1 cellular context compared by ENCODE assay signal in the genomic region with DNA sequence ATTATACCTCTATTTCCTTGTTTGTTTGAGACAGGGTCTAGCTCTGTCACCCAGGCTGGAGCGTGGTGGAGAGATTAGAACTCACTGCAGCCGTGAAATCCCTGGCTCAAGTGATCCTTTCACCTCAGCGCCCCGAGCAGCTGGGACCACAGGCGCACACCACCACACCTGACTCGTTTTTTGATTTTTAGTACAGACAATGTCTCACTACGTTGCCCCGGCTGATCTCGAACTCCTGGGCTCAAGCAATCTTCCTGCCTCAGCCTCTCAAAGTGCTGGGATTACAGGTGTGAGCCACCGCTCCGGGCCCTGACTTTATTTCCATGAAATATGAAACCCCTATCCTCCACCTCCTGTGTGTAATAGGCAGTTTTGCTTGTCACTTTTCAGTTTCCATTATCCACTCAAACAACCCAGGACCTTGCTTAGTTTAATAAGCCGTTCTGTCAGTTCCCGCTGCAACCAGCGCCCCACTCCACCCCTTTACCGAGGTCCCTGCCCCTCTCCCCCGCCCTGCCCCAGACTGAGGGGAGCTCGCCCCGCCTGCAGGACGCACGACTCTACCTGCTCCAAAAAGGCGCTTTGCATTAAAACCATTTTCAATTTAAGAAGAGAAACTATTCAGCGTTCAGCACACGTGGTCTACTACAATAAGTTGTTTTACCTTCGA.
TF ChIP-seq lines count a peak whose summit lies in the region.

No MANE protein-coding gene starts in this region.

TF ChIP-seq in HepG2, 621 proteins besides CTCF, POLR2A, EP300 and RAD21:
- TF ChIP-seq, protein P1, sequence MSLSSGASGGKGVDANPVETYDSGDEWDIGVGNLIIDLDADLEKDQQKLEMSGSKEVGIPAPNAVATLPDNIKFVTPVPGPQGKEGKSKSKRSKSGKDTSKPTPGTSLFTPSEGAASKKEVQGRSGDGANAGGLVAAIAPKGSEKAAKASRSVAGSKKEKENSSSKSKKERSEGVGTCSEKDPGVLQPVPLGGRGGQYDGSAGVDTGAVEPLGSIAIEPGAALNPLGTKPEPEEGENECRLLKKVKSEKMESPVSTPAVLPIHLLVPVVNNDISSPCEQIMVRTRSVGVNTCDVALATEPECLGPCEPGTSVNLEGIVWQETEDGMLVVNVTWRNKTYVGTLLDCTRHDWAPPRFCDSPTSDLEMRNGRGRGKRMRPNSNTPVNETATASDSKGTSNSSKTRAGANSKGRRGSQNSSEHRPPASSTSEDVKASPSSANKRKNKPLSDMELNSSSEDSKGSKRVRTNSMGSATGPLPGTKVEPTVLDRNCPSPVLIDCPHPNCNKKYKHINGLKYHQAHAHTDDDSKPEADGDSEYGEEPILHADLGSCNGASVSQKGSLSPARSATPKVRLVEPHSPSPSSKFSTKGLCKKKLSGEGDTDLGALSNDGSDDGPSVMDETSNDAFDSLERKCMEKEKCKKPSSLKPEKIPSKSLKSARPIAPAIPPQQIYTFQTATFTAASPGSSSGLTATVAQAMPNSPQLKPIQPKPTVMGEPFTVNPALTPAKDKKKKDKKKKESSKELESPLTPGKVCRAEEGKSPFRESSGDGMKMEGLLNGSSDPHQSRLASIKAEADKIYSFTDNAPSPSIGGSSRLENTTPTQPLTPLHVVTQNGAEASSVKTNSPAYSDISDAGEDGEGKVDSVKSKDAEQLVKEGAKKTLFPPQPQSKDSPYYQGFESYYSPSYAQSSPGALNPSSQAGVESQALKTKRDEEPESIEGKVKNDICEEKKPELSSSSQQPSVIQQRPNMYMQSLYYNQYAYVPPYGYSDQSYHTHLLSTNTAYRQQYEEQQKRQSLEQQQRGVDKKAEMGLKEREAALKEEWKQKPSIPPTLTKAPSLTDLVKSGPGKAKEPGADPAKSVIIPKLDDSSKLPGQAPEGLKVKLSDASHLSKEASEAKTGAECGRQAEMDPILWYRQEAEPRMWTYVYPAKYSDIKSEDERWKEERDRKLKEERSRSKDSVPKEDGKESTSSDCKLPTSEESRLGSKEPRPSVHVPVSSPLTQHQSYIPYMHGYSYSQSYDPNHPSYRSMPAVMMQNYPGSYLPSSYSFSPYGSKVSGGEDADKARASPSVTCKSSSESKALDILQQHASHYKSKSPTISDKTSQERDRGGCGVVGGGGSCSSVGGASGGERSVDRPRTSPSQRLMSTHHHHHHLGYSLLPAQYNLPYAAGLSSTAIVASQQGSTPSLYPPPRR (CRISPR knock-in tag; IDR thresholded peaks at IDR 0.05; ENCODE audit: borderline replicate concordance): 0 out of 2 replicates have a peak, but pooled peaks have one; percentile 4
- TF ChIP-seq ZFP36 (IDR thresholded peaks at IDR 0.05; ENCODE audit: borderline replicate concordance, low read depth, low read length, partially characterized antibody) (no peak), ZNF121 (CRISPR knock-in tag; IDR thresholded peaks at IDR 0.05) (peak; percentile 74), ZNF644 (CRISPR knock-in tag; IDR thresholded peaks at IDR 0.05; ENCODE audit: low read depth) (no peak), PHF21A (CRISPR knock-in tag; IDR thresholded peaks at IDR 0.05) (no peak), ZFAT (CRISPR knock-in tag; conservative IDR thresholded peaks at IDR 0.05) (no peak), HOXA5 (CRISPR knock-in tag; IDR thresholded peaks at IDR 0.05) (no peak), RFX5 (IDR thresholded peaks at IDR 0.05; ENCODE audit: low read depth, low read length) (no peak), ATAD3A (CRISPR knock-in tag; IDR thresholded peaks at IDR 0.05) (no peak), SP2 (CRISPR knock-in tag; IDR thresholded peaks at IDR 0.05) (no peak), ZNF326 (CRISPR knock-in tag; IDR thresholded peaks at IDR 0.05; ENCODE audit: borderline replicate concordance) (no peak), SETDB1 (CRISPR knock-in tag; IDR thresholded peaks at IDR 0.05; ENCODE audit: borderline replicate concordance) (no peak), ZKSCAN8 (CRISPR knock-in tag; IDR thresholded peaks at IDR 0.05; ENCODE audit: borderline replicate concordance) (no peak)
- TF ChIP-seq, protein P2, sequence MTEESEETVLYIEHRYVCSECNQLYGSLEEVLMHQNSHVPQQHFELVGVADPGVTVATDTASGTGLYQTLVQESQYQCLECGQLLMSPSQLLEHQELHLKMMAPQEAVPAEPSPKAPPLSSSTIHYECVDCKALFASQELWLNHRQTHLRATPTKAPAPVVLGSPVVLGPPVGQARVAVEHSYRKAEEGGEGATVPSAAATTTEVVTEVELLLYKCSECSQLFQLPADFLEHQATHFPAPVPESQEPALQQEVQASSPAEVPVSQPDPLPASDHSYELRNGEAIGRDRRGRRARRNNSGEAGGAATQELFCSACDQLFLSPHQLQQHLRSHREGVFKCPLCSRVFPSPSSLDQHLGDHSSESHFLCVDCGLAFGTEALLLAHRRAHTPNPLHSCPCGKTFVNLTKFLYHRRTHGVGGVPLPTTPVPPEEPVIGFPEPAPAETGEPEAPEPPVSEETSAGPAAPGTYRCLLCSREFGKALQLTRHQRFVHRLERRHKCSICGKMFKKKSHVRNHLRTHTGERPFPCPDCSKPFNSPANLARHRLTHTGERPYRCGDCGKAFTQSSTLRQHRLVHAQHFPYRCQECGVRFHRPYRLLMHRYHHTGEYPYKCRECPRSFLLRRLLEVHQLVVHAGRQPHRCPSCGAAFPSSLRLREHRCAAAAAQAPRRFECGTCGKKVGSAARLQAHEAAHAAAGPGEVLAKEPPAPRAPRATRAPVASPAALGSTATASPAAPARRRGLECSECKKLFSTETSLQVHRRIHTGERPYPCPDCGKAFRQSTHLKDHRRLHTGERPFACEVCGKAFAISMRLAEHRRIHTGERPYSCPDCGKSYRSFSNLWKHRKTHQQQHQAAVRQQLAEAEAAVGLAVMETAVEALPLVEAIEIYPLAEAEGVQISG (CRISPR knock-in tag; IDR thresholded peaks at IDR 0.05): no peak
- TF ChIP-seq, protein P3, sequence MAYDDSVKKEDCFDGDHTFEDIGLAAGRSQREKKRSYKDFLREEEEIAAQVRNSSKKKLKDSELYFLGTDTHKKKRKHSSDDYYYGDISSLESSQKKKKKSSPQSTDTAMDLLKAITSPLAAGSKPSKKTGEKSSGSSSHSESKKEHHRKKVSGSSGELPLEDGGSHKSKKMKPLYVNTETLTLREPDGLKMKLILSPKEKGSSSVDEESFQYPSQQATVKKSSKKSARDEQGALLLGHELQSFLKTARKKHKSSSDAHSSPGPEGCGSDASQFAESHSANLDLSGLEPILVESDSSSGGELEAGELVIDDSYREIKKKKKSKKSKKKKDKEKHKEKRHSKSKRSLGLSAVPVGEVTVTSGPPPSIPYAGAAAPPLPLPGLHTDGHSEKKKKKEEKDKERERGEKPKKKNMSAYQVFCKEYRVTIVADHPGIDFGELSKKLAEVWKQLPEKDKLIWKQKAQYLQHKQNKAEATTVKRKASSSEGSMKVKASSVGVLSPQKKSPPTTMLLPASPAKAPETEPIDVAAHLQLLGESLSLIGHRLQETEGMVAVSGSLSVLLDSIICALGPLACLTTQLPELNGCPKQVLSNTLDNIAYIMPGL (CRISPR knock-in tag; IDR thresholded peaks at IDR 0.05; ENCODE audit: borderline replicate concordance in 1 of 2, low read depth in 1 of 2): 0 out of 4 replicates have a peak, but pooled peaks of 1 of the 2 experiments have one; percentile 11
- TF ChIP-seq, protein P4, sequence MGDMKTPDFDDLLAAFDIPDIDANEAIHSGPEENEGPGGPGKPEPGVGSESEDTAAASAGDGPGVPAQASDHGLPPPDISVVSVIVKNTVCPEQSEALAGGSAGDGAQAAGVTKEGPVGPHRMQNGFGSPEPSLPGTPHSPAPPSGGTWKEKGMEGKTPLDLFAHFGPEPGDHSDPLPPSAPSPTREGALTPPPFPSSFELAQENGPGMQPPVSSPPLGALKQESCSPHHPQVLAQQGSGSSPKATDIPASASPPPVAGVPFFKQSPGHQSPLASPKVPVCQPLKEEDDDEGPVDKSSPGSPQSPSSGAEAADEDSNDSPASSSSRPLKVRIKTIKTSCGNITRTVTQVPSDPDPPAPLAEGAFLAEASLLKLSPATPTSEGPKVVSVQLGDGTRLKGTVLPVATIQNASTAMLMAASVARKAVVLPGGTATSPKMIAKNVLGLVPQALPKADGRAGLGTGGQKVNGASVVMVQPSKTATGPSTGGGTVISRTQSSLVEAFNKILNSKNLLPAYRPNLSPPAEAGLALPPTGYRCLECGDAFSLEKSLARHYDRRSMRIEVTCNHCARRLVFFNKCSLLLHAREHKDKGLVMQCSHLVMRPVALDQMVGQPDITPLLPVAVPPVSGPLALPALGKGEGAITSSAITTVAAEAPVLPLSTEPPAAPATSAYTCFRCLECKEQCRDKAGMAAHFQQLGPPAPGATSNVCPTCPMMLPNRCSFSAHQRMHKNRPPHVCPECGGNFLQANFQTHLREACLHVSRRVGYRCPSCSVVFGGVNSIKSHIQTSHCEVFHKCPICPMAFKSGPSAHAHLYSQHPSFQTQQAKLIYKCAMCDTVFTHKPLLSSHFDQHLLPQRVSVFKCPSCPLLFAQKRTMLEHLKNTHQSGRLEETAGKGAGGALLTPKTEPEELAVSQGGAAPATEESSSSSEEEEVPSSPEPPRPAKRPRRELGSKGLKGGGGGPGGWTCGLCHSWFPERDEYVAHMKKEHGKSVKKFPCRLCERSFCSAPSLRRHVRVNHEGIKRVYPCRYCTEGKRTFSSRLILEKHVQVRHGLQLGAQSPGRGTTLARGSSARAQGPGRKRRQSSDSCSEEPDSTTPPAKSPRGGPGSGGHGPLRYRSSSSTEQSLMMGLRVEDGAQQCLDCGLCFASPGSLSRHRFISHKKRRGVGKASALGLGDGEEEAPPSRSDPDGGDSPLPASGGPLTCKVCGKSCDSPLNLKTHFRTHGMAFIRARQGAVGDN (CRISPR knock-in tag; IDR thresholded peaks at IDR 0.05): no peak
- TF ChIP-seq, protein P5, sequence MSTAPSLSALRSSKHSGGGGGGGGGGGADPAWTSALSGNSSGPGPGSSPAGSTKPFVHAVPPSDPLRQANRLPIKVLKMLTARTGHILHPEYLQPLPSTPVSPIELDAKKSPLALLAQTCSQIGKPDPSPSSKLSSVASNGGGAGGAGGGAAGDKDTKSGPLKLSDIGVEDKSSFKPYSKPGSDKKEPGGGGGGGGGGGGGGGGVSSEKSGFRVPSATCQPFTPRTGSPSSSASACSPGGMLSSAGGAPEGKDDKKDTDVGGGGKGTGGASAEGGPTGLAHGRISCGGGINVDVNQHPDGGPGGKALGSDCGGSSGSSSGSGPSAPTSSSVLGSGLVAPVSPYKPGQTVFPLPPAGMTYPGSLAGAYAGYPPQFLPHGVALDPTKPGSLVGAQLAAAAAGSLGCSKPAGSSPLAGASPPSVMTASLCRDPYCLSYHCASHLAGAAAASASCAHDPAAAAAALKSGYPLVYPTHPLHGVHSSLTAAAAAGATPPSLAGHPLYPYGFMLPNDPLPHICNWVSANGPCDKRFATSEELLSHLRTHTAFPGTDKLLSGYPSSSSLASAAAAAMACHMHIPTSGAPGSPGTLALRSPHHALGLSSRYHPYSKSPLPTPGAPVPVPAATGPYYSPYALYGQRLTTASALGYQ (CRISPR knock-in tag; IDR thresholded peaks at IDR 0.05): no peak
- TF ChIP-seq, protein P6, sequence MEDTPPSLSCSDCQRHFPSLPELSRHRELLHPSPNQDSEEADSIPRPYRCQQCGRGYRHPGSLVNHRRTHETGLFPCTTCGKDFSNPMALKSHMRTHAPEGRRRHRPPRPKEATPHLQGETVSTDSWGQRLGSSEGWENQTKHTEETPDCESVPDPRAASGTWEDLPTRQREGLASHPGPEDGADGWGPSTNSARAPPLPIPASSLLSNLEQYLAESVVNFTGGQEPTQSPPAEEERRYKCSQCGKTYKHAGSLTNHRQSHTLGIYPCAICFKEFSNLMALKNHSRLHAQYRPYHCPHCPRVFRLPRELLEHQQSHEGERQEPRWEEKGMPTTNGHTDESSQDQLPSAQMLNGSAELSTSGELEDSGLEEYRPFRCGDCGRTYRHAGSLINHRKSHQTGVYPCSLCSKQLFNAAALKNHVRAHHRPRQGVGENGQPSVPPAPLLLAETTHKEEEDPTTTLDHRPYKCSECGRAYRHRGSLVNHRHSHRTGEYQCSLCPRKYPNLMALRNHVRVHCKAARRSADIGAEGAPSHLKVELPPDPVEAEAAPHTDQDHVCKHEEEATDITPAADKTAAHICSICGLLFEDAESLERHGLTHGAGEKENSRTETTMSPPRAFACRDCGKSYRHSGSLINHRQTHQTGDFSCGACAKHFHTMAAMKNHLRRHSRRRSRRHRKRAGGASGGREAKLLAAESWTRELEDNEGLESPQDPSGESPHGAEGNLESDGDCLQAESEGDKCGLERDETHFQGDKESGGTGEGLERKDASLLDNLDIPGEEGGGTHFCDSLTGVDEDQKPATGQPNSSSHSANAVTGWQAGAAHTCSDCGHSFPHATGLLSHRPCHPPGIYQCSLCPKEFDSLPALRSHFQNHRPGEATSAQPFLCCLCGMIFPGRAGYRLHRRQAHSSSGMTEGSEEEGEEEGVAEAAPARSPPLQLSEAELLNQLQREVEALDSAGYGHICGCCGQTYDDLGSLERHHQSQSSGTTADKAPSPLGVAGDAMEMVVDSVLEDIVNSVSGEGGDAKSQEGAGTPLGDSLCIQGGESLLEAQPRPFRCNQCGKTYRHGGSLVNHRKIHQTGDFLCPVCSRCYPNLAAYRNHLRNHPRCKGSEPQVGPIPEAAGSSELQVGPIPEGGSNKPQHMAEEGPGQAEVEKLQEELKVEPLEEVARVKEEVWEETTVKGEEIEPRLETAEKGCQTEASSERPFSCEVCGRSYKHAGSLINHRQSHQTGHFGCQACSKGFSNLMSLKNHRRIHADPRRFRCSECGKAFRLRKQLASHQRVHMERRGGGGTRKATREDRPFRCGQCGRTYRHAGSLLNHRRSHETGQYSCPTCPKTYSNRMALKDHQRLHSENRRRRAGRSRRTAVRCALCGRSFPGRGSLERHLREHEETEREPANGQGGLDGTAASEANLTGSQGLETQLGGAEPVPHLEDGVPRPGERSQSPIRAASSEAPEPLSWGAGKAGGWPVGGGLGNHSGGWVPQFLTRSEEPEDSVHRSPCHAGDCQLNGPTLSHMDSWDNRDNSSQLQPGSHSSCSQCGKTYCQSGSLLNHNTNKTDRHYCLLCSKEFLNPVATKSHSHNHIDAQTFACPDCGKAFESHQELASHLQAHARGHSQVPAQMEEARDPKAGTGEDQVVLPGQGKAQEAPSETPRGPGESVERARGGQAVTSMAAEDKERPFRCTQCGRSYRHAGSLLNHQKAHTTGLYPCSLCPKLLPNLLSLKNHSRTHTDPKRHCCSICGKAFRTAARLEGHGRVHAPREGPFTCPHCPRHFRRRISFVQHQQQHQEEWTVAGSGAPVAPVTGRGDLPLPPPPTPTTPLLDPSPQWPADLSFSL (CRISPR knock-in tag; IDR thresholded peaks at IDR 0.05): no peak
- TF ChIP-seq, protein P7, sequence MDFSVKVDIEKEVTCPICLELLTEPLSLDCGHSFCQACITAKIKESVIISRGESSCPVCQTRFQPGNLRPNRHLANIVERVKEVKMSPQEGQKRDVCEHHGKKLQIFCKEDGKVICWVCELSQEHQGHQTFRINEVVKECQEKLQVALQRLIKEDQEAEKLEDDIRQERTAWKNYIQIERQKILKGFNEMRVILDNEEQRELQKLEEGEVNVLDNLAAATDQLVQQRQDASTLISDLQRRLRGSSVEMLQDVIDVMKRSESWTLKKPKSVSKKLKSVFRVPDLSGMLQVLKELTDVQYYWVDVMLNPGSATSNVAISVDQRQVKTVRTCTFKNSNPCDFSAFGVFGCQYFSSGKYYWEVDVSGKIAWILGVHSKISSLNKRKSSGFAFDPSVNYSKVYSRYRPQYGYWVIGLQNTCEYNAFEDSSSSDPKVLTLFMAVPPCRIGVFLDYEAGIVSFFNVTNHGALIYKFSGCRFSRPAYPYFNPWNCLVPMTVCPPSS (IDR thresholded peaks at IDR 0.05): no peak
- TF ChIP-seq, protein P8, sequence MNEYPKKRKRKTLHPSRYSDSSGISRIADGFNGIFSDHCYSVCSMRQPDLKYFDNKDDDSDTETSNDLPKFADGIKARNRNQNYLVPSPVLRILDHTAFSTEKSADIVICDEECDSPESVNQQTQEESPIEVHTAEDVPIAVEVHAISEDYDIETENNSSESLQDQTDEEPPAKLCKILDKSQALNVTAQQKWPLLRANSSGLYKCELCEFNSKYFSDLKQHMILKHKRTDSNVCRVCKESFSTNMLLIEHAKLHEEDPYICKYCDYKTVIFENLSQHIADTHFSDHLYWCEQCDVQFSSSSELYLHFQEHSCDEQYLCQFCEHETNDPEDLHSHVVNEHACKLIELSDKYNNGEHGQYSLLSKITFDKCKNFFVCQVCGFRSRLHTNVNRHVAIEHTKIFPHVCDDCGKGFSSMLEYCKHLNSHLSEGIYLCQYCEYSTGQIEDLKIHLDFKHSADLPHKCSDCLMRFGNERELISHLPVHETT (CRISPR knock-in tag; conservative IDR thresholded peaks at IDR 0.05): 0 out of 2 replicates have a peak, but pooled peaks have one; percentile 13
